7 cellular contexts compared by ENCODE assay signal in the genomic region with DNA sequence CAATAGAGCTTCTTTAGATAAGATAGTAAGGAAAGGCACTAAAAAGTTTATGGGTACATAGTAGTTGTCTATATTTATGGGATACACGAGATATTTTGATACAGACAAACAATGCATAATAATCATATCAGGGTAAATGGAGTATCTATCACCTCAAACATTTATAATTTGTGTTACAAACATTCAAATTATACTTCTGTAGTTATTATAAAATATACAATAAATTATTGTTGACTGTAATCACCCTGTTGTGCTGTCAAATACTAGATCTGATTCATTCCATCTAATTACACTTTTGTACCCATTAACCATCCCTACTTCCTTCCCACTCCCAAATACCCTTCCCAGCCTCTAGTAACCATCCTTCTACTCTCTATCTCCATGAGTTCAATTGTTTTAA.
"Had no signal": no experiment of that assay in that cellular context is flagged by ENCODE, and none has a peak within 500 bp of the region (broad histone marks: within the 10 kb centered on the region; RNA-seq: fewer than 3 reads in every experiment).

No MANE protein-coding gene starts in this region.

- DNase-seq: IMR-90, KBM-7, KG1 had no signal

- FAIRE-seq: HTR-8/SVneo, K562 had no signal

- H3K4me2 ChIP-seq: KMS-11 had no signal

- ATAC-seq: K562 had no signal

- H3K9ac ChIP-seq: KMS-11 had no signal

- H3K27ac ChIP-seq: HL-60, KMS-11 had no signal

- H3K4me3 ChIP-seq: K562 had no signal
